Comparison of ENCODE assay signal across 8 cellular contexts in the genomic region with DNA sequence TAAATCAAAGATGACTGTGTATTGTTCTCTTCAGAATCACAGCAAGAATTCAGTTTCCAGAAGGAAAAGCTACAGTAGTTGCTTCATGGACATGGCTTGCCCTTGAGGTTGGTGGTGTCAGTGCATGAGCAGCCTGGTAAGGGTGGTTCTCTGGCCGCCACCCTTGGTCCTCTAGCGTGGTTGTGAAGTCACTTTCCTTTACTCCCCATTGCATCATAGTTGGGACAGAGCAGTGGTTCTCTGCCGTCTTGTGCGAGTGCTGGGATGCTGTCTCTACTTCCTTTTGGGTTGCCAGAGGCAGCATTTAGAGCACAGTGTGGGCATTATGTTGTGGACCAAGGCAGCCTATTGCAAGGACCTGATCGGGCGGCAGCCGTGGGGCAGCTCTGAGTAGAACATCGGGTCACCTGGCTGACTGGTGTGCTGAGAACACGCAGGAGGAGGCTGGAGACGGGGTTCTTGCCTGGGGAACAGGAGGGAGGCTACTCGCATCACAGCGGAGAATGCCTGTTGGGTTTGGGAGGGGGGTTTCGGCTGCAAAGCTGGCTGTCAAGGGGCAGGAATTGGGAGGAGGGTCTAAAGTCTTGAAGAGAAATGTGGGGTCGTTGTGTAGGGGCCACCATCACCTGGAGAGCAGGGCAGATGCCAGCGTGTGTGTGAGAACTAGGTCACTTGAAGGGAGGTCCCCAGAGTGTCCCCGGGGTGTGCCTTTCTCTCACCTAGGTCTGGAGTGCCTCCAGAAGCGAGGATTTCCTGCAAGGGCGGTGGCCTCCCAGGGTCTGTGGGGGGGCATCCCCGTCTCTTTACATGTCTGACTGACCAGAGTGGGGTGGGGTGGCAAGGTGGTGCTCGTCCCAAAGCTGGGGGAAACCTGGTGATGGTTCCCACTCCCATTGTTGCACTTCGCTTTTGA. TPM values are rescaled to one million over a fixed set of nuclear protein-coding genes. Genes with fewer than 3 reads are reported as not detected.
DNase-seq lines count a peak whose midpoint lies in the region; ATAC-seq and TF ChIP-seq lines count a peak whose summit lies in the region.

No MANE protein-coding gene starts in this region.

- H3K27me3 ChIP-seq in heart left ventricle (no peaks in the 10 kb centered on the region), SJCRH30 (no peaks in the 10 kb centered on the region)

- H3K27ac ChIP-seq in heart left ventricle: peak overlapping the region in 8 of 12 donors; percentile 25 to 96 (median 40)
- no peak overlapping the region for H3K27ac ChIP-seq in SJCRH30

- H3K27me3 Mint-ChIP-seq in activated CD4-positive, alpha-beta T cell treated with anti-CD3 and anti-CD28 coated beads, Interleukin-2, amount 10 ng/mL, durations not matched to agents 24 days and 14 days: no peaks in the 10 kb centered on the region
- H3K27me3 Mint-ChIP-seq in activated CD8-positive, alpha-beta T cell treated with anti-CD3 and anti-CD28 coated beads, Interleukin-2, amount 10 ng/mL, durations not matched to agents 7 days and 5 days (ENCODE audit: low read depth): no peaks in the 10 kb centered on the region
- H3K27me3 Mint-ChIP-seq in stimulated activated naive B cell treated with anti-CD40 and anti-IgM and Interleukin-4, amounts not matched to agents 10 μg/mL and 1 μg/mL and 100 μg/mL, for 72 hours: no peaks in the 10 kb centered on the region

- peak overlapping the region; percentile 32 for H3K4me3 Mint-ChIP-seq in activated CD4-positive, alpha-beta T cell treated with anti-CD3 and anti-CD28 coated beads, Interleukin-2, amount 10 ng/mL, durations not matched to agents 24 days and 14 days
- H3K4me3 Mint-ChIP-seq in activated CD8-positive, alpha-beta T cell treated with anti-CD3 and anti-CD28 coated beads, Interleukin-2, amount 10 ng/mL, durations not matched to agents 7 days and 5 days: peak overlapping the region; percentile 22
- H3K4me3 Mint-ChIP-seq in stimulated activated naive B cell treated with anti-CD40 and anti-IgM and Interleukin-4, amounts not matched to agents 10 μg/mL and 1 μg/mL and 100 μg/mL, for 72 hours: peak overlapping the region; percentile 51 to 62

- H3K27ac Mint-ChIP-seq in activated CD4-positive, alpha-beta T cell treated with anti-CD3 and anti-CD28 coated beads, Interleukin-2, amount 10 ng/mL, durations not matched to agents 24 days and 14 days: peak overlapping the region; percentile 74
- peak overlapping the region; percentile 61 for H3K27ac Mint-ChIP-seq in activated CD8-positive, alpha-beta T cell treated with anti-CD3 and anti-CD28 coated beads, Interleukin-2, amount 10 ng/mL, durations not matched to agents 7 days and 5 days
- peak overlapping the region; percentile 80 for H3K27ac Mint-ChIP-seq in stimulated activated naive B cell treated with anti-CD40 and anti-IgM and Interleukin-4, amounts not matched to agents 10 μg/mL and 1 μg/mL and 100 μg/mL, for 72 hours

- CTCF ChIA-PET in activated CD8-positive, alpha-beta T cell treated with anti-CD3 and anti-CD28 coated beads, Interleukin-2, amount 10 ng/mL, durations not matched to agents 7 days and 5 days (lab: Charles Lee): no interaction called here

- TF ChIP-seq CTCF in heart left ventricle (IDR thresholded peaks at IDR 0.05): no peak

- peak overlapping the region in 1 of 12 donors; percentile 21 for H3K4me3 ChIP-seq in heart left ventricle
- H3K4me3 ChIP-seq in SJCRH30: no peak overlapping the region

- peaks cover 55% of the 10 kb centered on the region for H3K4me1 Mint-ChIP-seq in activated CD4-positive, alpha-beta T cell treated with anti-CD3 and anti-CD28 coated beads, Interleukin-2, amount 10 ng/mL, durations not matched to agents 24 days and 14 days
- H3K4me1 Mint-ChIP-seq in activated CD8-positive, alpha-beta T cell treated with anti-CD3 and anti-CD28 coated beads, Interleukin-2, amount 10 ng/mL, durations not matched to agents 7 days and 5 days (ENCODE audit: low read depth): peaks cover 82% of the 10 kb centered on the region
- H3K4me1 Mint-ChIP-seq in stimulated activated naive B cell treated with anti-CD40 and anti-IgM and Interleukin-4, amounts not matched to agents 10 μg/mL and 1 μg/mL and 100 μg/mL, for 72 hours: peaks cover 60 to 88% of the 10 kb centered on the region in 2 donors

- H3K36me3 ChIP-seq in heart left ventricle (peaks cover 0 to 39% (median 0%) of the 10 kb centered on the region in 9 donors), SJCRH30 (peaks cover 66% of the 10 kb centered on the region)

- no peak for TF ChIP-seq POLR2A in heart left ventricle (IDR thresholded peaks at IDR 0.05)

- H3K36me3 Mint-ChIP-seq in activated CD4-positive, alpha-beta T cell treated with anti-CD3 and anti-CD28 coated beads, Interleukin-2, amount 10 ng/mL, durations not matched to agents 24 days and 14 days (ENCODE audit: low read depth): peaks cover 59% of the 10 kb centered on the region
- peaks cover 89% of the 10 kb centered on the region for H3K36me3 Mint-ChIP-seq in activated CD8-positive, alpha-beta T cell treated with anti-CD3 and anti-CD28 coated beads, Interleukin-2, amount 10 ng/mL, durations not matched to agents 7 days and 5 days (ENCODE audit: low read depth)
- H3K36me3 Mint-ChIP-seq in stimulated activated naive B cell treated with anti-CD40 and anti-IgM and Interleukin-4, amounts not matched to agents 10 μg/mL and 1 μg/mL and 100 μg/mL, for 72 hours: peaks cover 23 to 65% of the 10 kb centered on the region in 2 donors

- intact Hi-C loops in activated CD4-positive, alpha-beta T cell treated with anti-CD3 and anti-CD28 coated beads, Interleukin-2, amount 10 ng/mL, durations not matched to agents 24 days and 14 days (cut with micrococcal nuclease): loop anchor here (10.0 kb wide), 1 partner anchor 1684 kb away; a partner anchor contains a TSS
- intact Hi-C loops in heart left ventricle (cut with DNase I): loop anchor here in 1 of 10 donors (10.0 kb wide), 1 partner anchor 324 kb away; no protein-coding TSS in a partner anchor

- POLR2A ChIA-PET in activated CD8-positive, alpha-beta T cell treated with anti-CD3 and anti-CD28 coated beads, Interleukin-2, amount 10 ng/mL, durations not matched to agents 7 days and 5 days (lab: Charles Lee): interaction anchor here (0.5 kb wide), 1 partner anchor 354 kb away, joined by 3 read pairs; no protein-coding TSS in a partner anchor

- ATAC-seq in activated CD8-positive, alpha-beta T cell treated with anti-CD3 and anti-CD28 coated beads, Interleukin-2, amount 10 ng/mL, durations not matched to agents 7 days and 5 days: no peak
- peak in 1 of 4 donors; percentile 3 for ATAC-seq in heart left ventricle
- ATAC-seq in stimulated activated naive B cell treated with anti-CD40 and anti-IgM and Interleukin-4, amounts not matched to agents 10 μg/mL and 1 μg/mL and 100 μg/mL, for 72 hours (replicated peaks): peak in 1 of 2 donors; percentile 22
- no peak for ATAC-seq in GM21529 (IDR thresholded peaks at IDR 0.05; ENCODE audit: unreplicated experiment)

- 63 to 71% (median 65%) methylated on average over 20 to 21 of the region's 21 CpGs for WGBS in heart left ventricle, 4 donors

- H3K4me1 ChIP-seq in heart left ventricle (peaks cover 60 to 99% (median 95%) of the 10 kb centered on the region in 12 donors), SJCRH30 (peaks cover 25% of the 10 kb centered on the region; the same call in 1 of the 2 replicates)

- peaks cover 0 to under 1% (median 0%) of the 10 kb centered on the region in 12 donors for H3K9me3 ChIP-seq in heart left ventricle
- H3K9me3 ChIP-seq in SJCRH30 (replicated peaks): no peaks in the 10 kb centered on the region; the same call in 1 of the 2 replicates

- DNase-seq in activated CD4-positive, alpha-beta T cell treated with anti-CD3 and anti-CD28 coated beads, Interleukin-2, amount 10 ng/mL, durations not matched to agents 24 days and 14 days: no peak
- DNase-seq in activated CD4-positive, alpha-beta T cell treated with anti-CD3 and anti-CD28 coated beads, Interleukin-2, amount 50 U/mL, for 48 hours: no peak
- no peak for DNase-seq in activated CD8-positive, alpha-beta T cell treated with anti-CD3 and anti-CD28 coated beads, Interleukin-2, amount 10 ng/mL, durations not matched to agents 7 days and 5 days
- peak in 1 of 5 donors; percentile 55 for DNase-seq in heart left ventricle
- DNase-seq in stimulated activated naive B cell treated with anti-CD40 and anti-IgM and Interleukin-4, amounts not matched to agents 10 μg/mL and 1 μg/mL and 100 μg/mL, for 72 hours: no peak
- DNase-seq in central memory CD4-positive, alpha-beta T cell: no peak
- no peak for DNase-seq in SJCRH30

- no peaks in the 10 kb centered on the region for H3K9me3 Mint-ChIP-seq in activated CD4-positive, alpha-beta T cell treated with anti-CD3 and anti-CD28 coated beads, Interleukin-2, amount 10 ng/mL, durations not matched to agents 24 days and 14 days
- peaks cover 9% of the 10 kb centered on the region for H3K9me3 Mint-ChIP-seq in activated CD8-positive, alpha-beta T cell treated with anti-CD3 and anti-CD28 coated beads, Interleukin-2, amount 10 ng/mL, durations not matched to agents 7 days and 5 days (ENCODE audit: insufficient read depth)
- no peaks in the 10 kb centered on the region for H3K9me3 Mint-ChIP-seq in stimulated activated naive B cell treated with anti-CD40 and anti-IgM and Interleukin-4, amounts not matched to agents 10 μg/mL and 1 μg/mL and 100 μg/mL, for 72 hours

RNA-seq across cellular contexts. Expression of a gene that starts 6.3 kb away (rescaled TPM):
- 388 and 395 TPM in 2 replicates for total RNA-seq in activated CD4-positive, alpha-beta T cell treated with anti-CD3 and anti-CD28 coated beads, Interleukin-2, amount 10 ng/mL, durations not matched to agents 24 days and 14 days
- 100 to 1,000 TPM; 313 to 322 TPM for total RNA-seq in activated CD8-positive, alpha-beta T cell treated with anti-CD3 and anti-CD28 coated beads, Interleukin-2, amount 10 ng/mL, durations not matched to agents 7 days and 5 days
- total RNA-seq in heart left ventricle: 100 to 1,000 TPM; 271 to 451 (median 310) TPM
- polyA plus RNA-seq in heart left ventricle: 100 to 1,000 TPM; 217 to 580 TPM
- 291 and 309 TPM in 2 replicates for total RNA-seq in SJCRH30 (2014; rRNA removed; shearing (Covaris generic))

RNA-seq across cellular contexts. Expression of a gene that starts 14.3 kb away (rescaled TPM):
- 27.5 and 33.0 TPM in 2 replicates for total RNA-seq in activated CD4-positive, alpha-beta T cell treated with anti-CD3 and anti-CD28 coated beads, Interleukin-2, amount 10 ng/mL, durations not matched to agents 24 days and 14 days
- total RNA-seq in activated CD8-positive, alpha-beta T cell treated with anti-CD3 and anti-CD28 coated beads, Interleukin-2, amount 10 ng/mL, durations not matched to agents 7 days and 5 days: 10 to 100 TPM; 24.7 to 25.6 TPM
- total RNA-seq in heart left ventricle: 1 to 10 TPM; 6.2 to 8.4 (median 7.2) TPM
- 1 to 10 TPM; 9.8 TPM for polyA plus RNA-seq in heart left ventricle
- total RNA-seq in SJCRH30 (2014; rRNA removed; shearing (Covaris generic)): 19.9 and 22.8 TPM in 2 replicates

RNA-seq across cellular contexts. Expression of a gene that starts 20.3 kb away (rescaled TPM):
- 55.2 and 62.2 TPM in 2 replicates for total RNA-seq in activated CD4-positive, alpha-beta T cell treated with anti-CD3 and anti-CD28 coated beads, Interleukin-2, amount 10 ng/mL, durations not matched to agents 24 days and 14 days
- 10 to 100 TPM; 51.1 to 60.7 TPM for total RNA-seq in activated CD8-positive, alpha-beta T cell treated with anti-CD3 and anti-CD28 coated beads, Interleukin-2, amount 10 ng/mL, durations not matched to agents 7 days and 5 days
- total RNA-seq in heart left ventricle: 100 to 1,000 TPM in 2 of 9 donors, 10 to 100 TPM in 7; 35.5 to 125 (median 51.2) TPM
- polyA plus RNA-seq in heart left ventricle: 100 to 1,000 TPM in 1 of 2 donors, 10 to 100 TPM in 1; 81.5 to 141 TPM
- total RNA-seq in SJCRH30 (2014; rRNA removed; shearing (Covaris generic)): 48.5 and 64.6 TPM in 2 replicates

RNA-seq across cellular contexts. Expression of a gene that starts 51.2 kb away (rescaled TPM):
- 211 and 222 TPM in 2 replicates for total RNA-seq in activated CD4-positive, alpha-beta T cell treated with anti-CD3 and anti-CD28 coated beads, Interleukin-2, amount 10 ng/mL, durations not matched to agents 24 days and 14 days
- total RNA-seq in activated CD8-positive, alpha-beta T cell treated with anti-CD3 and anti-CD28 coated beads, Interleukin-2, amount 10 ng/mL, durations not matched to agents 7 days and 5 days: 100 to 1,000 TPM; 339 to 344 TPM
- 100 to 1,000 TPM; 142 to 290 (median 169) TPM for total RNA-seq in heart left ventricle
- polyA plus RNA-seq in heart left ventricle: 100 to 1,000 TPM; 231 to 358 TPM
- 114 and 137 TPM in 2 replicates for total RNA-seq in SJCRH30 (2014; rRNA removed; shearing (Covaris generic))
